In the genomic region with DNA sequence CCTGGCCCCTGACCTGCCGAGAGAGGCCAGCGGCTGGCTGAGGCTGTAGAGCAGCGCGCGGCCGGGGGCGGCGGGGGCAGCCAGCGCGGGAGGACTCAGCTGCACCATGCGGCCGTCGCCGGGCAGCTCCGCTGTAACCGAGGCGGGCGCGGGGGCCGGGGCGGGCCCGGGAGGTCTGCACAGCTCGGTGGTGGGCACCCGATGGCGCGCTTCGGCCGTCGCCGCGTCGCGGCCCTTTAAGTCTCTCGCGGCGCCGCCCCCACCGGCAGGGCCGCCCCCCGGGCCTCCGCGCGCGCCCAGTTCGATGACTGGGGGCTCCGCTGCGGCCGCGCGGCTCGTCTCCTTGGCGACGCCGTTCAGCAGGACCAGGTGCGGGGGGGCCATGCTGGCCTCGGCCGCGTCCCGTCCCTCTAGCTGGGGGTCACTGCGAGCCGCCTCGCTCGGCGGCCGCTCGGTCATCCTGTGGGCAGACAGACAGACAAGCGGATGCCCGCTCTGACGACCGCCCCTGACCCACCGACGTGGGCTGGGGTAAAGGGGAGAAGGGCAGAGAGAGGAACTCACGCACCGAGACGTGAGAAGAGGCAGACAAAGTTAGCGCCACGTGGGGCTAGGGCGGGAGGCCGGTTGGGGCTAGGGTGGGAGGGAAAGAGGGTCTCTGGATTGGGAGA, we compare ENCODE assay signal across 10 cellular contexts. TPM values are rescaled to one million over a fixed set of nuclear protein-coding genes. Genes with fewer than 3 reads are reported as not detected.
DNase-seq lines count a peak whose midpoint lies in the region; ATAC-seq and TF ChIP-seq lines count a peak whose summit lies in the region.
"Had no signal": no experiment of that assay in that cellular context is flagged by ENCODE, and none has a peak within 500 bp of the region (broad histone marks: within the 10 kb centered on the region; RNA-seq: fewer than 3 reads in every experiment).

No MANE protein-coding gene starts in this region.

- TF ChIP-seq POLR2A in prostate gland (IDR thresholded peaks at IDR 0.05): no peak

- ATAC-seq in GM23338: peak; percentile 24
- no peak for ATAC-seq in HG03565 (IDR thresholded peaks at IDR 0.05; ENCODE audit: unreplicated experiment)
- ATAC-seq in HG03159 (IDR thresholded peaks at IDR 0.05; ENCODE audit: unreplicated experiment): no peak

- no peaks in the 10 kb centered on the region for H3K79me2 ChIP-seq in GM23338 (replicated peaks; ENCODE audit: insufficient read depth)

- TF ChIP-seq CTCF in GM23338 (conservative IDR thresholded peaks at IDR 0.05; ENCODE audit: low read depth in 2 of 2) (no peak), fibroblast of pulmonary artery (IDR thresholded peaks at IDR 0.05; ENCODE audit: low read length, missing control alignments) (no peak), prostate gland (IDR thresholded peaks at IDR 0.05) (no peak)

- H3K36me3 ChIP-seq in GM23338 (ENCODE audit: insufficient read depth): no peaks in the 10 kb centered on the region
- H3K36me3 ChIP-seq in SJCRH30: no peaks in the 10 kb centered on the region
- no peaks in the 10 kb centered on the region for H3K36me3 ChIP-seq in prostate gland
- H3K36me3 ChIP-seq: neutrophil had no signal

- peaks cover 55% of the 10 kb centered on the region for H3K4me1 ChIP-seq in GM23338 (ENCODE audit: insufficient read depth)
- H3K4me1 ChIP-seq in SJCRH30: no peaks in the 10 kb centered on the region
- peaks cover 6% of the 10 kb centered on the region for H3K4me1 ChIP-seq in prostate gland (replicated peaks)

- peak overlapping the region; percentile 74 for H3K4me2 ChIP-seq in GM23338

- H3K27ac Mint-ChIP-seq in GM23338: no peak overlapping the region

- WGBS in prostate gland: 4% methylated on average over 35 of the region's 79 CpGs

- H3K27me3 Mint-ChIP-seq in GM23338 (ENCODE audit: insufficient read depth, low read depth, poor library complexity): peaks cover 50% of the 10 kb centered on the region

- H3K27ac ChIP-seq in GM23338 (ENCODE audit: low read depth) (no peak overlapping the region), SJCRH30 (no peak overlapping the region), prostate gland (no peak overlapping the region)
- H3K27ac ChIP-seq: neutrophil had no signal

- H3K36me3 Mint-ChIP-seq in GM23338 (ENCODE audit: low read depth): no peaks in the 10 kb centered on the region

- H3K4me3 ChIP-seq in GM23338 (peak overlapping the region; percentile 53), SJCRH30 (peak overlapping the region; percentile 60), fibroblast of pulmonary artery (replicated peaks; ENCODE audit: low read depth, low read length) (peak overlapping the region; percentile 14), prostate gland (peak overlapping the region; percentile 3 to 20)

- intact Hi-C loops in prostate gland (cut with DNase I): no loop called here

- H4K20me1 ChIP-seq in GM23338 (replicated peaks; ENCODE audit: insufficient read depth): peaks cover 9% of the 10 kb centered on the region

- peak; percentile 36 for DNase-seq in GM23338 (ENCODE audit: low spot score)
- peak in 1 of 2 experiments; percentile 20 for DNase-seq in SJCRH30
- DNase-seq in fibroblast of pulmonary artery (ENCODE audit: low read depth): no peak
- DNase-seq in prostate gland (ENCODE audit: low spot score): no peak
- DNase-seq in NCI-H2171 (lab: John Stamatoyannopoulos, UW): no peak
- DNase-seq in NCI-H1694 (lab: John Stamatoyannopoulos, UW): no peak

- no peaks in the 10 kb centered on the region for H3K9me2 ChIP-seq in GM23338 (ENCODE audit: insufficient read depth)

- no peak overlapping the region; the same call in 1 of the 2 replicates for H2AFZ ChIP-seq in GM23338

- peaks cover 39% of the 10 kb centered on the region for H3K4me1 Mint-ChIP-seq in GM23338

- peak overlapping the region; percentile 63 for H3K4me3 Mint-ChIP-seq in GM23338

- H3K9me3 ChIP-seq in SJCRH30 (replicated peaks) (no peaks in the 10 kb centered on the region), prostate gland (no peaks in the 10 kb centered on the region)
- H3K9me3 ChIP-seq: neutrophil had no signal

- H3F3A ChIP-seq in GM23338 (replicated peaks; ENCODE audit: low read depth): peaks cover 17% of the 10 kb centered on the region

- H3K9me3 Mint-ChIP-seq in GM23338: 0 out of 3 replicates have a peak, but pooled peaks cover 3% of the 10 kb centered on the region

- H3K27me3 ChIP-seq in GM23338 (ENCODE audit: insufficient read depth): peaks cover 100% of the 10 kb centered on the region
- no peaks in the 10 kb centered on the region; the same call in 1 of the 2 replicates for H3K27me3 ChIP-seq in SJCRH30
- H3K27me3 ChIP-seq in prostate gland (replicated peaks; ENCODE audit: insufficient read depth): peaks cover 33% of the 10 kb centered on the region

TF ChIP-seq in GM23338, 12 proteins besides CTCF, POLR2A, EP300 and RAD21 (continues in another document):
- TF ChIP-seq, protein P1, sequence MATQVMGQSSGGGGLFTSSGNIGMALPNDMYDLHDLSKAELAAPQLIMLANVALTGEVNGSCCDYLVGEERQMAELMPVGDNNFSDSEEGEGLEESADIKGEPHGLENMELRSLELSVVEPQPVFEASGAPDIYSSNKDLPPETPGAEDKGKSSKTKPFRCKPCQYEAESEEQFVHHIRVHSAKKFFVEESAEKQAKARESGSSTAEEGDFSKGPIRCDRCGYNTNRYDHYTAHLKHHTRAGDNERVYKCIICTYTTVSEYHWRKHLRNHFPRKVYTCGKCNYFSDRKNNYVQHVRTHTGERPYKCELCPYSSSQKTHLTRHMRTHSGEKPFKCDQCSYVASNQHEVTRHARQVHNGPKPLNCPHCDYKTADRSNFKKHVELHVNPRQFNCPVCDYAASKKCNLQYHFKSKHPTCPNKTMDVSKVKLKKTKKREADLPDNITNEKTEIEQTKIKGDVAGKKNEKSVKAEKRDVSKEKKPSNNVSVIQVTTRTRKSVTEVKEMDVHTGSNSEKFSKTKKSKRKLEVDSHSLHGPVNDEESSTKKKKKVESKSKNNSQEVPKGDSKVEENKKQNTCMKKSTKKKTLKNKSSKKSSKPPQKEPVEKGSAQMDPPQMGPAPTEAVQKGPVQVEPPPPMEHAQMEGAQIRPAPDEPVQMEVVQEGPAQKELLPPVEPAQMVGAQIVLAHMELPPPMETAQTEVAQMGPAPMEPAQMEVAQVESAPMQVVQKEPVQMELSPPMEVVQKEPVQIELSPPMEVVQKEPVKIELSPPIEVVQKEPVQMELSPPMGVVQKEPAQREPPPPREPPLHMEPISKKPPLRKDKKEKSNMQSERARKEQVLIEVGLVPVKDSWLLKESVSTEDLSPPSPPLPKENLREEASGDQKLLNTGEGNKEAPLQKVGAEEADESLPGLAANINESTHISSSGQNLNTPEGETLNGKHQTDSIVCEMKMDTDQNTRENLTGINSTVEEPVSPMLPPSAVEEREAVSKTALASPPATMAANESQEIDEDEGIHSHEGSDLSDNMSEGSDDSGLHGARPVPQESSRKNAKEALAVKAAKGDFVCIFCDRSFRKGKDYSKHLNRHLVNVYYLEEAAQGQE (IDR thresholded peaks at IDR 0.05; ENCODE audit: unreplicated experiment): no peak
- TF ChIP-seq ZNF331 (CRISPR knock-in tag; IDR thresholded peaks at IDR 0.05; ENCODE audit: low read depth) (no peak), JUNB (IDR thresholded peaks at IDR 0.05; ENCODE audit: unreplicated experiment) (no peak)
- TF ChIP-seq, protein P2, sequence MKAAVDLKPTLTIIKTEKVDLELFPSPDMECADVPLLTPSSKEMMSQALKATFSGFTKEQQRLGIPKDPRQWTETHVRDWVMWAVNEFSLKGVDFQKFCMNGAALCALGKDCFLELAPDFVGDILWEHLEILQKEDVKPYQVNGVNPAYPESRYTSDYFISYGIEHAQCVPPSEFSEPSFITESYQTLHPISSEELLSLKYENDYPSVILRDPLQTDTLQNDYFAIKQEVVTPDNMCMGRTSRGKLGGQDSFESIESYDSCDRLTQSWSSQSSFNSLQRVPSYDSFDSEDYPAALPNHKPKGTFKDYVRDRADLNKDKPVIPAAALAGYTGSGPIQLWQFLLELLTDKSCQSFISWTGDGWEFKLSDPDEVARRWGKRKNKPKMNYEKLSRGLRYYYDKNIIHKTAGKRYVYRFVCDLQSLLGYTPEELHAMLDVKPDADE (IDR thresholded peaks at IDR 0.05): no peak

RNA-seq across cellular contexts. Expression of a gene that starts 6.5 kb away (rescaled TPM):
- not detected in 2 replicates for total RNA-seq in GM23338 (2014; rRNA removed; shearing (Covaris generic))
- not detected in 2 replicates for polyA plus RNA-seq in GM23338 (2016; fragmentation: Nextera tagmentation; extraction: Ambion mirVana)
- total RNA-seq in SJCRH30 (2014; rRNA removed; shearing (Covaris generic)): 2.9 and 4.2 TPM in 2 replicates
- 1 to 10 TPM; 1.0 to 1.8 TPM for total RNA-seq in prostate gland
- total RNA-seq: bronchial epithelial cell had no signal

RNA-seq across cellular contexts. Expression of a gene that starts 35.7 kb away (rescaled TPM):
- not detected in 2 replicates for total RNA-seq in GM23338 (2014; rRNA removed; shearing (Covaris generic))
- polyA plus RNA-seq in GM23338 (2016; fragmentation: Nextera tagmentation; extraction: Ambion mirVana): not detected in 2 replicates
- not detected in 2 replicates for total RNA-seq in SJCRH30 (2014; rRNA removed; shearing (Covaris generic))
- 10 to 100 TPM in 1 of 2 donors, 1 to 10 TPM in 1; 5.9 to 36.1 TPM for total RNA-seq in prostate gland
